Comparison of ENCODE assay signal across 18 cellular contexts in genomic region chr4:38009421-38009820, GRCh38. TPM values are rescaled to one million over a fixed set of nuclear protein-coding genes. Genes with fewer than 3 reads are reported as not detected.
"Had no signal": no experiment of that assay in that cellular context is flagged by ENCODE, and none has a peak within 500 bp of the region (broad histone marks: within the 10 kb centered on the region; RNA-seq: fewer than 3 reads in every experiment).

No MANE protein-coding gene starts in this region.

- H3K4me1 ChIP-seq: upper lobe of right lung had no signal

- H3K9me3 ChIP-seq: body of pancreas, prostate gland, right atrium auricular region, suprapubic skin, upper lobe of right lung had no signal

- H3K36me3 ChIP-seq: prostate gland, upper lobe of right lung had no signal

- DNase-seq: activated CD4-positive, alpha-beta T cell treated with anti-CD3 and anti-CD28 coated beads, Interleukin-2, amount 10 ng/mL, durations not matched to agents 7 days and 5 days; activated CD8-positive, alpha-beta T cell treated with anti-CD3 and anti-CD28 coated beads, Interleukin-2, amount 10 ng/mL, durations not matched to agents 7 days and 5 days; activated naive CD4-positive, alpha-beta T cell treated with anti-CD3 and anti-CD28 coated beads for 36 hours; activated T-cell treated with anti-CD3 and anti-CD28 coated beads, Interleukin-2, amount 50 U/mL, for 4 hours; body of pancreas; erythroblast; islet precursor cell; mammary epithelial cell; stimulated activated CD4-positive, alpha-beta T cell treated with anti-CD3 and anti-CD28 coated beads, Interleukin-4, amount 100 ng/mL, for 1 hour; stimulated activated naive CD8-positive, alpha-beta T cell treated with anti-CD3 and anti-CD28 coated beads, Interleukin-15, amount 100 ng/mL, for 72 hours; upper lobe of right lung had no signal

- H3K27me3 ChIP-seq: body of pancreas, right atrium auricular region, suprapubic skin, upper lobe of right lung had no signal

- H3K27ac ChIP-seq: body of pancreas, suprapubic skin, upper lobe of right lung had no signal

- H3K4me3 ChIP-seq: body of pancreas, prostate gland, right atrium auricular region, skin epidermis, suprapubic skin, upper lobe of right lung had no signal

- ATAC-seq: activated CD4-positive, CD25-positive, alpha-beta regulatory T cell treated with anti-CD3 and anti-CD28 coated beads, Interleukin-2, amount 50 U/mL, for 24 hours; activated CD8-positive, alpha-beta T cell treated with anti-CD3 and anti-CD28 coated beads, Interleukin-2, amount 10 ng/mL, durations not matched to agents 7 days and 5 days; activated T-cell treated with anti-CD3 and anti-CD28 coated beads, Interleukin-2, amount 50 U/mL, for 4 hours; body of pancreas; stimulated activated naive CD8-positive, alpha-beta T cell treated with anti-CD3 and anti-CD28 coated beads, Interleukin-15, amount 100 ng/mL, for 72 hours; upper lobe of right lung had no signal

RNA-seq across cellular contexts. Expression of gene PTTG2, which starts 49.2 kb away (rescaled TPM):
- total RNA-seq: activated naive CD4-positive, alpha-beta T cell treated with anti-CD3 and anti-CD28 coated beads for 36 hours; activated T-cell treated with anti-CD3 and anti-CD28 coated beads, Interleukin-2, amount 50 U/mL, for 4 hours; glomerular endothelial cell; mammary epithelial cell; neural crest cell; suprapubic skin had no signal
